Comparison of ENCODE assay signal across 8 cellular contexts in genomic region chr4:1201851-1202525, GRCh38. TPM values are rescaled to one million over a fixed set of nuclear protein-coding genes. Genes with fewer than 3 reads are reported as not detected.
DNase-seq lines count a peak whose midpoint lies in the region; ATAC-seq and TF ChIP-seq lines count a peak whose summit lies in the region.

No MANE protein-coding gene starts in this region.

- H3K36me3 Mint-ChIP-seq in activated naive CD4-positive, alpha-beta T cell treated with anti-CD3 and anti-CD28 coated beads, Interleukin-2, amount 50 U/mL, for 72 hours: peaks cover 0 to 5% of the 10 kb centered on the region in 2 donors

- intact Hi-C loops in lower lobe of right lung (cut with DNase I): no loop called here

- H3K27ac ChIP-seq in lower lobe of right lung: peak overlapping the region; percentile 88

- H3K36me3 ChIP-seq in lower lobe of right lung: no peaks in the 10 kb centered on the region

- peak overlapping the region; percentile 94 for H3K27ac Mint-ChIP-seq in activated naive CD4-positive, alpha-beta T cell treated with anti-CD3 and anti-CD28 coated beads, Interleukin-2, amount 50 U/mL, for 72 hours

- TF ChIP-seq CTCF in lower lobe of right lung (IDR thresholded peaks at IDR 0.05): no peak

- H3K9me3 ChIP-seq in lower lobe of right lung: no peaks in the 10 kb centered on the region

- H3K4me1 ChIP-seq in lower lobe of right lung: peaks cover 67% of the 10 kb centered on the region

- H3K27me3 ChIP-seq in lower lobe of right lung (ENCODE audit: low read depth): no peaks in the 10 kb centered on the region

- H3K4me3 ChIP-seq in lower lobe of right lung: peak overlapping the region; percentile 38

- ATAC-seq in GM21619 (IDR thresholded peaks at IDR 0.05; ENCODE audit: unreplicated experiment) (peak; percentile 30), lower lobe of right lung (peak; percentile 73 to 74)
- ATAC-seq in activated naive CD4-positive, alpha-beta T cell treated with anti-CD3 and anti-CD28 coated beads, Interleukin-2, amount 50 U/mL, for 72 hours: peak; percentile 78 to 84

- H3K9me3 Mint-ChIP-seq in activated naive CD4-positive, alpha-beta T cell treated with anti-CD3 and anti-CD28 coated beads, Interleukin-2, amount 50 U/mL, for 72 hours: no peaks in the 10 kb centered on the region

- DNase-seq in SIG-M5 (lab: John Stamatoyannopoulos, UW): peak; percentile 35
- peak; percentile 79 to 86 for DNase-seq in activated naive CD4-positive, alpha-beta T cell treated with anti-CD3 and anti-CD28 coated beads, Interleukin-2, amount 50 U/mL, for 72 hours (ENCODE audit: low spot score in 2 of 2)
- DNase-seq in lower lobe of right lung: peak; percentile 68
- peak; percentile 61 to 71 for DNase-seq in stimulated activated CD8-positive, alpha-beta memory T cell treated with anti-CD3 and anti-CD28 coated beads, Interleukin-2, amount 100 ng/mL, for 1 hour (ENCODE audit: low read depth in 2 of 2)
- no peak for DNase-seq in NCI-H1694 treated with DMSO at 0.1 percent for 48 hours (lab: John Stamatoyannopoulos, UW)
- no peak for DNase-seq in cerebellar cortex (ENCODE audit: low spot score)
- DNase-seq in NCI-H2171 treated with DMSO at 0.1 percent for 48 hours (lab: John Stamatoyannopoulos, UW): no peak

RNA-seq across cellular contexts. Expression of gene SPON2, which starts 29.6 kb away (rescaled TPM):
- 10 to 100 TPM in 1 of 2 donors, 1 to 10 TPM in 1; 7.0 to 17.4 TPM for total RNA-seq in activated naive CD4-positive, alpha-beta T cell treated with anti-CD3 and anti-CD28 coated beads, Interleukin-2, amount 50 U/mL, for 72 hours
- total RNA-seq in lower lobe of right lung: 32.0 TPM

RNA-seq across cellular contexts. Expression of gene CTBP1, which starts 46.9 kb away (rescaled TPM):
- 100 to 1,000 TPM in 1 of 2 donors, 10 to 100 TPM in 1; 74.7 to 177 TPM for total RNA-seq in activated naive CD4-positive, alpha-beta T cell treated with anti-CD3 and anti-CD28 coated beads, Interleukin-2, amount 50 U/mL, for 72 hours
- 165 TPM for total RNA-seq in lower lobe of right lung

Comparison
In these comparisons a context has a peak if more than half of its experiments do, and no peak if none do; other contexts are left out.
1. ATAC-seq: peak in every context shown above with its lines; median percentile 81 in activated naive CD4-positive, alpha-beta T cell treated with anti-CD3 and anti-CD28 coated beads, Interleukin-2, amount 50 U/mL, for 72 hours; 74 in lower lobe of right lung; 30 in GM21619.
2. DNase-seq: peak in SIG-M5 (single experiment), activated naive CD4-positive, alpha-beta T cell treated with anti-CD3 and anti-CD28 coated beads, Interleukin-2, amount 50 U/mL, for 72 hours (2 of 2), lower lobe of right lung (single experiment) and stimulated activated CD8-positive, alpha-beta memory T cell treated with anti-CD3 and anti-CD28 coated beads, Interleukin-2, amount 100 ng/mL, for 1 hour (2 of 2); none in NCI-H1694 treated with DMSO at 0.1 percent for 48 hours (single experiment), cerebellar cortex (single experiment) and NCI-H2171 treated with DMSO at 0.1 percent for 48 hours (single experiment).